Comparison of ENCODE assay signal across 8 cellular contexts in genomic region chr14:55580401-55581010, GRCh38. TPM values are rescaled to one million over a fixed set of nuclear protein-coding genes. Genes with fewer than 3 reads are reported as not detected.
DNase-seq lines count a peak whose midpoint lies in the region; TF ChIP-seq lines count a peak whose summit lies in the region.

No MANE protein-coding gene starts in this region.

- under 1% methylated on average over 76 of the region's 76 CpGs for WGBS in thymus

- DNase-seq in GM13976 (ENCODE audit: low spot score) (peak; percentile 70), HFFc6 (no peak), NCI-H69 (lab: John Stamatoyannopoulos, UW) (peak; percentile 84), fibroblast of villous mesenchyme (ENCODE audit: low read depth) (peak; percentile 27), nucleus accumbens (lab: John Stamatoyannopoulos, UW) (peak in 30 of 56 donors; percentile 8 to 74 (median 50)), NCI-H1436 (lab: John Stamatoyannopoulos, UW) (no peak)
- DNase-seq in activated T-helper 1 cell treated with anti-CD3 and anti-CD28 coated beads, Interleukin-12 subunit alpha, Interleukin-12 subunit beta, Interleukin-2, Interleukin-4 antibody, amounts not matched to agents 30 ng/mL and 10 ng/mL and 1 ng/mL, durations not matched to agents 14 hours and 24 hours and 36 hours (ENCODE audit: low spot score): peak; percentile 61

- peak overlapping the region; percentile 93 for H3K27ac ChIP-seq in thymus (ENCODE audit: low read depth)

- peaks cover 15% of the 10 kb centered on the region for H3K4me1 ChIP-seq in thymus (ENCODE audit: control insufficient read depth, insufficient read depth, low read length)

- H3K9me3 Mint-ChIP-seq in HFFc6: no peaks in the 10 kb centered on the region
- no peaks in the 10 kb centered on the region for H3K9me3 Mint-ChIP-seq in activated T-helper 1 cell treated with anti-CD3 and anti-CD28 coated beads, Interleukin-12 subunit alpha, Interleukin-12 subunit beta, Interleukin-2, Interleukin-4 antibody, amounts not matched to agents 30 ng/mL and 10 ng/mL and 1 ng/mL, durations not matched to agents 14 hours and 24 hours and 36 hours

- intact Hi-C loops in activated T-helper 1 cell treated with anti-CD3 and anti-CD28 coated beads, Interleukin-12 subunit alpha, Interleukin-12 subunit beta, Interleukin-2, Interleukin-4 antibody, amounts not matched to agents 30 ng/mL and 10 ng/mL and 1 ng/mL, durations not matched to agents 14 hours and 24 hours and 36 hours (cut with micrococcal nuclease): loop anchor here (1.0 to 5.0 kb wide), 7 partner anchors 47 to 997 kb away; partner anchors contain the start of genes DLGAP5, MAPK1IP1L, PELI2 and TMEM260

- in situ Hi-C loops in GM13976 (cut with MboI; ENCODE audit: low sequenced_read_pairs, unreplicated experiment): no loop called here

- H3K27ac Mint-ChIP-seq in HFFc6: peak overlapping the region; percentile 83
- peak overlapping the region; percentile 35 for H3K27ac Mint-ChIP-seq in activated T-helper 1 cell treated with anti-CD3 and anti-CD28 coated beads, Interleukin-12 subunit alpha, Interleukin-12 subunit beta, Interleukin-2, Interleukin-4 antibody, amounts not matched to agents 30 ng/mL and 10 ng/mL and 1 ng/mL, durations not matched to agents 14 hours and 24 hours and 36 hours

- peaks cover 1% of the 10 kb centered on the region; the same call in 1 of the 2 replicates for H3K27me3 Mint-ChIP-seq in HFFc6 (ENCODE audit: insufficient read depth)
- no peaks in the 10 kb centered on the region for H3K27me3 Mint-ChIP-seq in activated T-helper 1 cell treated with anti-CD3 and anti-CD28 coated beads, Interleukin-12 subunit alpha, Interleukin-12 subunit beta, Interleukin-2, Interleukin-4 antibody, amounts not matched to agents 30 ng/mL and 10 ng/mL and 1 ng/mL, durations not matched to agents 14 hours and 24 hours and 36 hours (ENCODE audit: insufficient read depth)

- H3K4me3 ChIP-seq in fibroblast of villous mesenchyme (ENCODE audit: low read depth, low read length): peak overlapping the region; percentile 81
- peak overlapping the region; percentile 97 for H3K4me3 ChIP-seq in thymus (ENCODE audit: low read length)

- H3K36me3 ChIP-seq in thymus (ENCODE audit: control insufficient read depth, insufficient read depth): no peaks in the 10 kb centered on the region

- H3K4me3 Mint-ChIP-seq in HFFc6: peak overlapping the region; percentile 91
- peak overlapping the region; percentile 86 for H3K4me3 Mint-ChIP-seq in activated T-helper 1 cell treated with anti-CD3 and anti-CD28 coated beads, Interleukin-12 subunit alpha, Interleukin-12 subunit beta, Interleukin-2, Interleukin-4 antibody, amounts not matched to agents 30 ng/mL and 10 ng/mL and 1 ng/mL, durations not matched to agents 14 hours and 24 hours and 36 hours

- H3K4me1 Mint-ChIP-seq in HFFc6 (ENCODE audit: low read depth): peaks cover 25% of the 10 kb centered on the region
- peaks cover 29% of the 10 kb centered on the region for H3K4me1 Mint-ChIP-seq in activated T-helper 1 cell treated with anti-CD3 and anti-CD28 coated beads, Interleukin-12 subunit alpha, Interleukin-12 subunit beta, Interleukin-2, Interleukin-4 antibody, amounts not matched to agents 30 ng/mL and 10 ng/mL and 1 ng/mL, durations not matched to agents 14 hours and 24 hours and 36 hours (ENCODE audit: low read depth)

- H3K9me3 ChIP-seq in thymus (ENCODE audit: control insufficient read depth): no peaks in the 10 kb centered on the region

- TF ChIP-seq CTCF in GM13976 (IDR thresholded peaks at IDR 0.05; ENCODE audit: borderline replicate concordance, control extremely low read depth, extremely low read depth, insufficient read depth, missing control alignments) (no peak), HFFc6 (IDR thresholded peaks at IDR 0.05) (no peak), fibroblast of villous mesenchyme (IDR thresholded peaks at IDR 0.05; ENCODE audit: insufficient read depth, low read depth, low read length) (no peak)

- H3K27me3 ChIP-seq in thymus (ENCODE audit: control insufficient read depth, insufficient read depth): no peaks in the 10 kb centered on the region

- H3K36me3 Mint-ChIP-seq in HFFc6 (ENCODE audit: low read depth): no peaks in the 10 kb centered on the region
- peaks cover 4% of the 10 kb centered on the region for H3K36me3 Mint-ChIP-seq in activated T-helper 1 cell treated with anti-CD3 and anti-CD28 coated beads, Interleukin-12 subunit alpha, Interleukin-12 subunit beta, Interleukin-2, Interleukin-4 antibody, amounts not matched to agents 30 ng/mL and 10 ng/mL and 1 ng/mL, durations not matched to agents 14 hours and 24 hours and 36 hours (ENCODE audit: low read depth)

RNA-seq across cellular contexts. Expression of gene KTN1, which starts 0.5 kb away (rescaled TPM):
- 100 to 1,000 TPM; 135 to 175 (median 148) TPM for total RNA-seq in HFFc6 (2021; fragmentation: NEBNext Ultra II Directional; extraction: Animal tissue kit (Norgen Biotek cat#: 25700))
- total RNA-seq in activated T-helper 1 cell treated with anti-CD3 and anti-CD28 coated beads, Interleukin-12 subunit alpha, Interleukin-12 subunit beta, Interleukin-2, Interleukin-4 antibody, amounts not matched to agents 30 ng/mL and 10 ng/mL and 1 ng/mL, durations not matched to agents 14 hours and 24 hours and 36 hours: 123 and 135 TPM in 2 replicates
- total RNA-seq in fibroblast of villous mesenchyme: 121 and 167 TPM in 2 replicates
- 125 TPM for polyA plus RNA-seq in thymus

Comparison
In these comparisons a context has a peak if more than half of its experiments do, and no peak if none do; other contexts are left out.
1. DNase-seq: peak in GM13976 (single experiment), NCI-H69 (single experiment), activated T-helper 1 cell treated with anti-CD3 and anti-CD28 coated beads, Interleukin-12 subunit alpha, Interleukin-12 subunit beta, Interleukin-2, Interleukin-4 antibody, amounts not matched to agents 30 ng/mL and 10 ng/mL and 1 ng/mL, durations not matched to agents 14 hours and 24 hours and 36 hours (single experiment), fibroblast of villous mesenchyme (single experiment) and nucleus accumbens (30 of 56); none in HFFc6 (single experiment) and NCI-H1436 (single experiment).